Comparison of ENCODE assay signal across 8 cellular contexts in genomic region chr9:3467593-3468219, GRCh38. TPM values are rescaled to one million over a fixed set of nuclear protein-coding genes. Genes with fewer than 3 reads are reported as not detected.
DNase-seq lines count a peak whose midpoint lies in the region; ATAC-seq lines count a peak whose summit lies in the region.

No MANE protein-coding gene starts in this region.

- no peak overlapping the region for H4K8ac ChIP-seq in mesendoderm (ENCODE audit: low read depth, low read length)

- peaks cover 7% of the 10 kb centered on the region for H3K4me1 ChIP-seq in CD4-positive, CD25-positive, alpha-beta regulatory T cell (ENCODE audit: control insufficient read depth, insufficient read depth, low read length, poor library complexity, severe bottlenecking)
- H3K4me1 ChIP-seq in effector memory CD4-positive, alpha-beta T cell (ENCODE audit: control insufficient read depth, insufficient read depth, low read length, poor library complexity, severe bottlenecking): no peaks in the 10 kb centered on the region
- no peaks in the 10 kb centered on the region for H3K4me1 ChIP-seq in mesendoderm (ENCODE audit: control insufficient read depth, low read depth, low read length)

- peak; percentile 26 to 78 (median 61) for DNase-seq in CD4-positive, CD25-positive, alpha-beta regulatory T cell
- DNase-seq in NCI-H345 (lab: John Stamatoyannopoulos, UW): peak; percentile 61
- DNase-seq in activated CD4-positive, alpha-beta T cell treated with anti-CD3 and anti-CD28 coated beads, Interleukin-2, amount 50 U/mL, for 48 hours: peak; percentile 40 to 52
- peak; percentile 21 to 39 (median 27) for DNase-seq in effector memory CD4-positive, alpha-beta T cell
- peak; percentile 84 for DNase-seq in mesendoderm
- DNase-seq in stimulated activated CD8-positive, alpha-beta memory T cell treated with anti-CD3 and anti-CD28 coated beads, Interleukin-7, amount 100 ng/mL, for 24 hours (ENCODE audit: low read depth): peak; percentile 10

- H3K27me3 Mint-ChIP-seq in CD4-positive, CD25-positive, alpha-beta regulatory T cell: no peaks in the 10 kb centered on the region

- H3K79me1 ChIP-seq in mesendoderm (ENCODE audit: low read length): no peaks in the 10 kb centered on the region

- H3K9me3 Mint-ChIP-seq in CD4-positive, CD25-positive, alpha-beta regulatory T cell: no peaks in the 10 kb centered on the region

- no CpG with 5 or more reads among the region's 4 CpGs for WGBS in mesendoderm (ENCODE audit: extremely low coverage, insufficient coverage, low lambda C conversion rate)

- no peak overlapping the region for H3K4ac ChIP-seq in mesendoderm (ENCODE audit: low read depth, low read length)

- peaks cover 18 to 31% (median 19%) of the 10 kb centered on the region in 4 donors for H3K4me1 Mint-ChIP-seq in CD4-positive, CD25-positive, alpha-beta regulatory T cell

- H2BK120ac ChIP-seq in mesendoderm (ENCODE audit: low read depth, low read length): no peak overlapping the region

- no peak overlapping the region for H3K56ac ChIP-seq in mesendoderm (ENCODE audit: low read length)

- H3K4me3 Mint-ChIP-seq in CD4-positive, CD25-positive, alpha-beta regulatory T cell: no peak overlapping the region

- no peak overlapping the region for H3K18ac ChIP-seq in mesendoderm (ENCODE audit: low read length)

- no peak overlapping the region for H3K27ac ChIP-seq in CD4-positive, CD25-positive, alpha-beta regulatory T cell (ENCODE audit: insufficient read depth, low read length, poor library complexity, severe bottlenecking)
- H3K27ac ChIP-seq in effector memory CD4-positive, alpha-beta T cell (ENCODE audit: insufficient read depth, low read length, poor library complexity, severe bottlenecking): no peak overlapping the region
- H3K27ac ChIP-seq in mesendoderm (ENCODE audit: low read depth, low read length): no peak overlapping the region

- no peak overlapping the region for H2BK5ac ChIP-seq in mesendoderm (ENCODE audit: low read length)

- H3K4me2 ChIP-seq in mesendoderm (ENCODE audit: low read length): no peak overlapping the region

- ATAC-seq in CD4-positive, CD25-positive, alpha-beta regulatory T cell (ENCODE audit: low read depth in 2 of 2): peak; percentile 97
- ATAC-seq in GM19324 (IDR thresholded peaks at IDR 0.05; ENCODE audit: low FRiP score, unreplicated experiment) (peak; percentile 89), HG03342 (IDR thresholded peaks at IDR 0.05; ENCODE audit: unreplicated experiment) (peak; percentile 95)

- no peak overlapping the region for H4K5ac ChIP-seq in mesendoderm (ENCODE audit: low read length)

- H3K27ac Mint-ChIP-seq in CD4-positive, CD25-positive, alpha-beta regulatory T cell: peak overlapping the region in 1 of 3 donors; percentile 32

- no peak overlapping the region for H2BK15ac ChIP-seq in mesendoderm (replicated peaks; ENCODE audit: low read depth)

- H3K36me3 ChIP-seq in CD4-positive, CD25-positive, alpha-beta regulatory T cell (ENCODE audit: control insufficient read depth, insufficient read depth, low read length): no peaks in the 10 kb centered on the region
- H3K36me3 ChIP-seq in effector memory CD4-positive, alpha-beta T cell (ENCODE audit: control insufficient read depth, insufficient read depth, low read length): no peaks in the 10 kb centered on the region
- H3K36me3 ChIP-seq in mesendoderm (ENCODE audit: control insufficient read depth, insufficient read depth, low read length): no peaks in the 10 kb centered on the region

- H3K27me3 ChIP-seq in CD4-positive, CD25-positive, alpha-beta regulatory T cell (ENCODE audit: control insufficient read depth, insufficient read depth, low read length): no peaks in the 10 kb centered on the region
- no peaks in the 10 kb centered on the region for H3K27me3 ChIP-seq in effector memory CD4-positive, alpha-beta T cell (replicated peaks; ENCODE audit: control insufficient read depth, insufficient read depth, low read length, poor library complexity, severe bottlenecking)
- H3K27me3 ChIP-seq in mesendoderm (ENCODE audit: insufficient read depth, low read length, poor library complexity): no peaks in the 10 kb centered on the region

- H3K4me3 ChIP-seq in CD4-positive, CD25-positive, alpha-beta regulatory T cell (ENCODE audit: low read depth, low read length): no peak overlapping the region
- no peak overlapping the region for H3K4me3 ChIP-seq in effector memory CD4-positive, alpha-beta T cell (ENCODE audit: insufficient read depth, low read depth, low read length, poor library complexity, severe bottlenecking)
- H3K4me3 ChIP-seq in mesendoderm (ENCODE audit: low read length): no peak overlapping the region

- H3K9me3 ChIP-seq in CD4-positive, CD25-positive, alpha-beta regulatory T cell (ENCODE audit: control insufficient read depth in 2 of 2, low read length in 2 of 2): no peaks in the 10 kb centered on the region
- H3K9me3 ChIP-seq in effector memory CD4-positive, alpha-beta T cell (ENCODE audit: control insufficient read depth, low read length): no peaks in the 10 kb centered on the region

- H3K79me2 ChIP-seq in mesendoderm (ENCODE audit: control insufficient read depth, insufficient read depth, low read length): no peaks in the 10 kb centered on the region

- H3K23ac ChIP-seq in mesendoderm (ENCODE audit: low read length): no peak overlapping the region

- H2AK5ac ChIP-seq in mesendoderm (ENCODE audit: low read length): no peak overlapping the region

- H3K36me3 Mint-ChIP-seq in CD4-positive, CD25-positive, alpha-beta regulatory T cell: peaks cover 10% of the 10 kb centered on the region

- H3K9ac ChIP-seq in mesendoderm (ENCODE audit: low read length): no peak overlapping the region

RNA-seq across cellular contexts. Expression of gene RFX3, which starts 58.1 kb away (rescaled TPM):
- total RNA-seq in CD4-positive, CD25-positive, alpha-beta regulatory T cell: 40.4 TPM
- polyA plus RNA-seq in CD4-positive, CD25-positive, alpha-beta regulatory T cell: 1 to 10 TPM; 6.7 to 9.8 (median 7.3) TPM
- 3.3 TPM for polyA plus RNA-seq in mesendoderm (2013, experiment 1 of 2)
- 3.6 TPM for polyA plus RNA-seq in mesendoderm (2013, experiment 2 of 2)

Comparison
In these comparisons a context has a peak if more than half of its experiments do, and no peak if none do; other contexts are left out.
1. DNase-seq: peak in every context shown above with its lines; median percentile 84 in mesendoderm; 61 in CD4-positive, CD25-positive, alpha-beta regulatory T cell; 61 in NCI-H345; 46 in activated CD4-positive, alpha-beta T cell treated with anti-CD3 and anti-CD28 coated beads, Interleukin-2, amount 50 U/mL, for 48 hours; 27 in effector memory CD4-positive, alpha-beta T cell; 10 in stimulated activated CD8-positive, alpha-beta memory T cell treated with anti-CD3 and anti-CD28 coated beads, Interleukin-7, amount 100 ng/mL, for 24 hours.